Comparison of ENCODE assay signal across 14 cellular contexts in genomic region chrX:20393944-20394343, GRCh38.
"Had no signal": no experiment of that assay in that cellular context is flagged by ENCODE, and none has a peak within 500 bp of the region (broad histone marks: within the 10 kb centered on the region; RNA-seq: fewer than 3 reads in every experiment).

No MANE protein-coding gene starts in this region.

- H3K4me3 ChIP-seq: lung, prostate gland, upper lobe of left lung had no signal

- H3K27ac Mint-ChIP-seq: activated CD8-positive, alpha-beta T cell treated with anti-CD3 and anti-CD28 coated beads for 36 hours; activated T-helper 1 cell treated with anti-CD3 and anti-CD28 coated beads, Interleukin-12 subunit alpha, Interleukin-12 subunit beta, Interleukin-2, Interleukin-4 antibody, amounts not matched to agents 30 ng/mL and 10 ng/mL and 1 ng/mL, durations not matched to agents 14 hours and 24 hours and 36 hours; natural killer cell treated with Interleukin-12 subunit alpha and Interleukin-12 subunit beta and Interleukin-15 and Interleukin-18, amount 100 ng/mL, for 72 hours had no signal

- H3K9me3 Mint-ChIP-seq: activated CD8-positive, alpha-beta T cell treated with anti-CD3 and anti-CD28 coated beads for 36 hours; activated T-helper 1 cell treated with anti-CD3 and anti-CD28 coated beads, Interleukin-12 subunit alpha, Interleukin-12 subunit beta, Interleukin-2, Interleukin-4 antibody, amounts not matched to agents 30 ng/mL and 10 ng/mL and 1 ng/mL, durations not matched to agents 14 hours and 24 hours and 36 hours; natural killer cell treated with Interleukin-12 subunit alpha and Interleukin-12 subunit beta and Interleukin-15 and Interleukin-18, amount 100 ng/mL, for 72 hours had no signal

- H3K4me3 Mint-ChIP-seq: activated CD8-positive, alpha-beta T cell treated with anti-CD3 and anti-CD28 coated beads for 36 hours; activated T-helper 1 cell treated with anti-CD3 and anti-CD28 coated beads, Interleukin-12 subunit alpha, Interleukin-12 subunit beta, Interleukin-2, Interleukin-4 antibody, amounts not matched to agents 30 ng/mL and 10 ng/mL and 1 ng/mL, durations not matched to agents 14 hours and 24 hours and 36 hours; natural killer cell treated with Interleukin-12 subunit alpha and Interleukin-12 subunit beta and Interleukin-15 and Interleukin-18, amount 100 ng/mL, for 72 hours had no signal

- H3K9me3 ChIP-seq: prostate gland, upper lobe of left lung had no signal

- H3K27me3 ChIP-seq: upper lobe of left lung had no signal

- H3K27me3 Mint-ChIP-seq: activated CD8-positive, alpha-beta T cell treated with anti-CD3 and anti-CD28 coated beads for 36 hours had no signal

- H3K36me3 ChIP-seq: prostate gland, upper lobe of left lung had no signal

- H3K4me1 ChIP-seq: prostate gland had no signal

- H3K36me3 Mint-ChIP-seq: natural killer cell treated with Interleukin-12 subunit alpha and Interleukin-12 subunit beta and Interleukin-15 and Interleukin-18, amount 100 ng/mL, for 72 hours had no signal

- ATAC-seq: activated CD8-positive, alpha-beta T cell treated with anti-CD3 and anti-CD28 coated beads for 36 hours; natural killer cell treated with Interleukin-12 subunit alpha and Interleukin-12 subunit beta and Interleukin-15 and Interleukin-18, amount 100 ng/mL, for 72 hours; stimulated activated naive CD8-positive, alpha-beta T cell treated with anti-CD3 and anti-CD28 coated beads, Interleukin-15, Interleukin-2, amounts not matched to agents 100 U/mL and 50 U/mL, for 24 hours had no signal

- H3K27ac ChIP-seq: prostate gland had no signal

- DNase-seq: activated CD4-positive, CD25-positive, alpha-beta regulatory T cell treated with anti-CD3 and anti-CD28 coated beads, Interleukin-2, amount 50 U/mL, for 72 hours; activated CD8-positive, alpha-beta memory T cell treated with anti-CD3 and anti-CD28 coated beads, Interleukin-2, amount 50 U/mL, for 48 hours; activated CD8-positive, alpha-beta T cell treated with anti-CD3 and anti-CD28 coated beads for 36 hours; activated naive CD4-positive, alpha-beta T cell; effector memory CD4-positive, alpha-beta T cell; occipital lobe; stimulated activated CD4-positive, alpha-beta T cell treated with anti-CD3 and anti-CD28 coated beads, Interleukin-4, amount 100 ng/mL, for 1 hour; stimulated activated CD8-positive, alpha-beta memory T cell treated with anti-CD3 and anti-CD28 coated beads, Interleukin-4, amount 100 ng/mL, for 48 hours; stimulated activated naive CD8-positive, alpha-beta T cell treated with anti-CD3 and anti-CD28 coated beads, Interleukin-15, Interleukin-2, amounts not matched to agents 100 U/mL and 50 U/mL, for 24 hours; upper lobe of left lung had no signal
